ENCODE assay signal across 1 cellular context in the genomic region with DNA sequence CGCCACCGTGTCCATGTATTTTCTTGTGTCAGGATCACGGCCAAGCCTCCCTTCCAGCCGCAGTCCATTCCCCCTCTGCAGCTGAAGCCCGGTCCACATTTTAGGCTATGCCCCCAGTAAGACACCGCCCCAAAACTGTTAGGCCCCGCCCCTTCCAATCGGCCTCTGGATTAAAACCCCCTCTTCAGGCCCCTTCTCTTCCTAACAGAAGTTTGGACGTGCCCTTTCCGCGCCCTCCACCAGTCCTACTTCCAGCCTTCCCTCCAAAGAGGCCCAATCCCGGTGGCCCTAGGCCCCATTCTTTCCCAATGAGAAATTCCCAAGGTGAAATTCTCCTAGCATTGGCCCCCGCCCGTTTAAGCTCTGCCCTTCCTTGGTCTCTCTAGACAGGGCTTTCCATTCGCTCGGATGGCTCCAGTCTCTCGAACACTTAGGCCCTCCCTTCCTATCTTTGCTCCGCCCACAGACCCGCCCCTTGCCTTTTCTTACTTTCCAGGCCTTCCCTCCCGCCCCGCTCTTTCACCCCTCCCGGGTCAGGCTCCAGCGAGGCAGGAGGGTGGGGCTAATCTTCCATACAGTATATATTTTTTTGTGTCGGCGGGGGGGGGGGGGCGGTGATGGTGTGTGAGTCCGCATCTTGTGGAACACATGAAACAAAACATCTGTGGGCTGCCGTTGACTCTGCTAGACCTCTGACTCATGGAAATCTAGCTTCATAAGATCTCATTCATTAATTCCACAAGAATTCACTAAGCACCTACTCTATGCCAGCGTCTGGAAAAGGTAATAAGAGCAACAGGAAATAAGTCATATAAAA.
TF ChIP-seq lines count a peak whose summit lies in the region.

No MANE protein-coding gene starts in this region.

TF ChIP-seq in GM12878, 131 proteins besides CTCF, POLR2A, EP300 and RAD21 (continued from another document):
- TF ChIP-seq PRDM15 (CRISPR knock-in tag; IDR thresholded peaks at IDR 0.05) = no peak
- TF ChIP-seq, protein P1, sequence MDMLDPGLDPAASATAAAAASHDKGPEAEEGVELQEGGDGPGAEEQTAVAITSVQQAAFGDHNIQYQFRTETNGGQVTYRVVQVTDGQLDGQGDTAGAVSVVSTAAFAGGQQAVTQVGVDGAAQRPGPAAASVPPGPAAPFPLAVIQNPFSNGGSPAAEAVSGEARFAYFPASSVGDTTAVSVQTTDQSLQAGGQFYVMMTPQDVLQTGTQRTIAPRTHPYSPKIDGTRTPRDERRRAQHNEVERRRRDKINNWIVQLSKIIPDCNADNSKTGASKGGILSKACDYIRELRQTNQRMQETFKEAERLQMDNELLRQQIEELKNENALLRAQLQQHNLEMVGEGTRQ (IDR thresholded peaks at IDR 0.05; ENCODE audit: borderline replicate concordance, low read depth, low read length) = no peak
- no peak for TF ChIP-seq POLR2AphosphoS2 (IDR thresholded peaks at IDR 0.05; ENCODE audit: low read depth, low read length)
- no peak for TF ChIP-seq POLR2AphosphoS5 (IDR thresholded peaks at IDR 0.05; ENCODE audit: low read length)
- peak; percentile 25; the same call in 1 of the 2 replicates for TF ChIP-seq CBFB (IDR thresholded peaks at IDR 0.05; ENCODE audit: low read depth)
- no peak for TF ChIP-seq ZZZ3 (IDR thresholded peaks at IDR 0.05; ENCODE audit: control insufficient read depth, insufficient read length, low read depth)
- no peak for TF ChIP-seq ZNF622 (IDR thresholded peaks at IDR 0.05)
- TF ChIP-seq YY1 (IDR thresholded peaks at IDR 0.05; ENCODE audit: low read depth, low read length) = peak; percentile 45; the same call in 1 of the 2 replicates
- TF ChIP-seq RFX5 (IDR thresholded peaks at IDR 0.05; ENCODE audit: low read depth, low read length) = no peak
- TF ChIP-seq CREM (IDR thresholded peaks at IDR 0.05; ENCODE audit: low read depth) = no peak
- TF ChIP-seq CBX5 (IDR thresholded peaks at IDR 0.05; ENCODE audit: low read depth) = no peak
- no peak for TF ChIP-seq NR2F1 (conservative IDR thresholded peaks at IDR 0.05)
- TF ChIP-seq E2F8 (IDR thresholded peaks at IDR 0.05; ENCODE audit: low read depth, partially characterized antibody) = no peak
- no peak for TF ChIP-seq HCFC1 (IDR thresholded peaks at IDR 0.05; ENCODE audit: low read length)
- TF ChIP-seq TCF7 (IDR thresholded peaks at IDR 0.05; ENCODE audit: borderline replicate concordance) = no peak
- TF ChIP-seq SUZ12 (IDR thresholded peaks at IDR 0.05; ENCODE audit: unreplicated experiment) = no peak
- no peak for TF ChIP-seq NR2C2 (IDR thresholded peaks at IDR 0.05; ENCODE audit: borderline replicate concordance, control insufficient read depth, insufficient read length, low read depth)
- no peak for TF ChIP-seq BHLHE40 (IDR thresholded peaks at IDR 0.05; ENCODE audit: borderline replicate concordance in 1 of 2, low read depth in 2 of 2, low read length in 1 of 2)
- no peak for TF ChIP-seq SMC3 (IDR thresholded peaks at IDR 0.05; ENCODE audit: borderline replicate concordance, low read length)
- no peak for TF ChIP-seq EED (IDR thresholded peaks at IDR 0.05; ENCODE audit: low read depth)
- TF ChIP-seq SRF (IDR thresholded peaks at IDR 0.05; ENCODE audit: low read depth in 2 of 2, low read length in 2 of 2) = no peak
- TF ChIP-seq KDM1A (IDR thresholded peaks at IDR 0.05; ENCODE audit: borderline replicate concordance) = no peak
- TF ChIP-seq ASH2L (IDR thresholded peaks at IDR 0.05; ENCODE audit: borderline replicate concordance, low read depth) = no peak
- peak; percentile 78 for TF ChIP-seq MEF2B (IDR thresholded peaks at IDR 0.05; ENCODE audit: partially characterized antibody, poor library complexity, severe bottlenecking)
- no peak for TF ChIP-seq SMAD5 (IDR thresholded peaks at IDR 0.05; ENCODE audit: low read depth)
- no peak for TF ChIP-seq MTA2 (IDR thresholded peaks at IDR 0.05; ENCODE audit: low read depth)
- TF ChIP-seq ZNF592 (IDR thresholded peaks at IDR 0.05) = no peak
- TF ChIP-seq, protein P2, sequence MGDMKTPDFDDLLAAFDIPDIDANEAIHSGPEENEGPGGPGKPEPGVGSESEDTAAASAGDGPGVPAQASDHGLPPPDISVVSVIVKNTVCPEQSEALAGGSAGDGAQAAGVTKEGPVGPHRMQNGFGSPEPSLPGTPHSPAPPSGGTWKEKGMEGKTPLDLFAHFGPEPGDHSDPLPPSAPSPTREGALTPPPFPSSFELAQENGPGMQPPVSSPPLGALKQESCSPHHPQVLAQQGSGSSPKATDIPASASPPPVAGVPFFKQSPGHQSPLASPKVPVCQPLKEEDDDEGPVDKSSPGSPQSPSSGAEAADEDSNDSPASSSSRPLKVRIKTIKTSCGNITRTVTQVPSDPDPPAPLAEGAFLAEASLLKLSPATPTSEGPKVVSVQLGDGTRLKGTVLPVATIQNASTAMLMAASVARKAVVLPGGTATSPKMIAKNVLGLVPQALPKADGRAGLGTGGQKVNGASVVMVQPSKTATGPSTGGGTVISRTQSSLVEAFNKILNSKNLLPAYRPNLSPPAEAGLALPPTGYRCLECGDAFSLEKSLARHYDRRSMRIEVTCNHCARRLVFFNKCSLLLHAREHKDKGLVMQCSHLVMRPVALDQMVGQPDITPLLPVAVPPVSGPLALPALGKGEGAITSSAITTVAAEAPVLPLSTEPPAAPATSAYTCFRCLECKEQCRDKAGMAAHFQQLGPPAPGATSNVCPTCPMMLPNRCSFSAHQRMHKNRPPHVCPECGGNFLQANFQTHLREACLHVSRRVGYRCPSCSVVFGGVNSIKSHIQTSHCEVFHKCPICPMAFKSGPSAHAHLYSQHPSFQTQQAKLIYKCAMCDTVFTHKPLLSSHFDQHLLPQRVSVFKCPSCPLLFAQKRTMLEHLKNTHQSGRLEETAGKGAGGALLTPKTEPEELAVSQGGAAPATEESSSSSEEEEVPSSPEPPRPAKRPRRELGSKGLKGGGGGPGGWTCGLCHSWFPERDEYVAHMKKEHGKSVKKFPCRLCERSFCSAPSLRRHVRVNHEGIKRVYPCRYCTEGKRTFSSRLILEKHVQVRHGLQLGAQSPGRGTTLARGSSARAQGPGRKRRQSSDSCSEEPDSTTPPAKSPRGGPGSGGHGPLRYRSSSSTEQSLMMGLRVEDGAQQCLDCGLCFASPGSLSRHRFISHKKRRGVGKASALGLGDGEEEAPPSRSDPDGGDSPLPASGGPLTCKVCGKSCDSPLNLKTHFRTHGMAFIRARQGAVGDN (IDR thresholded peaks at IDR 0.05) = no peak
- no peak for TF ChIP-seq SKIL (IDR thresholded peaks at IDR 0.05; ENCODE audit: low read depth, poor library complexity, severe bottlenecking)
- TF ChIP-seq RAD51 (IDR thresholded peaks at IDR 0.05) = no peak
- no peak for TF ChIP-seq BRCA1 (IDR thresholded peaks at IDR 0.05; ENCODE audit: low read depth, low read length)
